Comparison of ENCODE assay signal across 9 cellular contexts in genomic region chr18:59957957-59958356, GRCh38. TPM values are rescaled to one million over a fixed set of nuclear protein-coding genes. Genes with fewer than 3 reads are reported as not detected.
DNase-seq lines count a peak whose midpoint lies in the region; ATAC-seq lines count a peak whose summit lies in the region.
"Had no signal": no experiment of that assay in that cellular context is flagged by ENCODE, and none has a peak within 500 bp of the region (broad histone marks: within the 10 kb centered on the region; RNA-seq: fewer than 3 reads in every experiment).

No MANE protein-coding gene starts in this region.

- H3K9me3 ChIP-seq in aorta (ENCODE audit: control insufficient read depth, low read length) = peaks cover 2% of the 10 kb centered on the region
- H3K9me3 ChIP-seq: HAP-1 had no signal

- intact Hi-C loops in aorta (cut with DNase I) = no loop called here

- no peaks in the 10 kb centered on the region for H3K36me3 ChIP-seq in aorta (ENCODE audit: control insufficient read depth in 1 of 2, insufficient read depth in 2 of 2, low read length in 1 of 2)
- H3K36me3 ChIP-seq: HAP-1 had no signal

- peak; percentile 24 for ATAC-seq in GM21717 (IDR thresholded peaks at IDR 0.05; ENCODE audit: unreplicated experiment)
- ATAC-seq in HG03520 (IDR thresholded peaks at IDR 0.05; ENCODE audit: unreplicated experiment) = no peak
- ATAC-seq in aorta (ENCODE audit: low FRiP score) = no peak
- ATAC-seq in HG03095 (IDR thresholded peaks at IDR 0.05; ENCODE audit: unreplicated experiment) = no peak

- H3K4me3 ChIP-seq in aorta (ENCODE audit: low read length in 2 of 2) = no peak overlapping the region
- H3K4me3 ChIP-seq: HAP-1 had no signal

- H3K27ac ChIP-seq in aorta (ENCODE audit: low read depth in 1 of 2, low read length in 2 of 2) = no peak overlapping the region

- H3K4me1 ChIP-seq in aorta (ENCODE audit: control insufficient read depth in 1 of 2, insufficient read depth in 2 of 2, low read length in 2 of 2) = no peaks in the 10 kb centered on the region
- H3K4me1 ChIP-seq: HAP-1 had no signal

- no peaks in the 10 kb centered on the region for H3K27me3 ChIP-seq in aorta (ENCODE audit: control insufficient read depth in 1 of 2, insufficient read depth in 2 of 2, low read length in 1 of 2)

- 52 to 59% methylated on average over 2 of the region's 2 CpGs for WGBS in aorta, 2 donors

- DNase-seq in COR-L47 (lab: John Stamatoyannopoulos, UW) = peak; percentile 99
- peak; percentile 97 for DNase-seq in NCI-H1417 treated with DMSO at 0.1 percent for 48 hours (lab: John Stamatoyannopoulos, UW)
- peak; percentile 46 for DNase-seq in SW480 (ENCODE audit: low spot score)
- DNase-seq in left kidney (ENCODE audit: low read depth, low spot score) = peak; percentile 78
- DNase-seq in aorta = no peak

RNA-seq across cellular contexts. Expression of gene PMAIP1, which starts 58.2 kb away (rescaled TPM):
- 1 to 10 TPM in 1 of 2 donors, under 1 TPM in 1; 0.24 to 1.3 TPM for total RNA-seq in aorta
- polyA plus RNA-seq in aorta = 1 to 10 TPM in 1 of 2 donors, under 1 TPM in 1; 0.20 to 1.0 TPM

Comparison
In these comparisons a context has a peak if more than half of its experiments do, and no peak if none do; other contexts are left out.
1. DNase-seq: peak in COR-L47 (single experiment), NCI-H1417 treated with DMSO at 0.1 percent for 48 hours (single experiment), SW480 (single experiment) and left kidney (single experiment); none in aorta (0 of 2).